1 cellular context compared by ENCODE assay signal in the genomic region with DNA sequence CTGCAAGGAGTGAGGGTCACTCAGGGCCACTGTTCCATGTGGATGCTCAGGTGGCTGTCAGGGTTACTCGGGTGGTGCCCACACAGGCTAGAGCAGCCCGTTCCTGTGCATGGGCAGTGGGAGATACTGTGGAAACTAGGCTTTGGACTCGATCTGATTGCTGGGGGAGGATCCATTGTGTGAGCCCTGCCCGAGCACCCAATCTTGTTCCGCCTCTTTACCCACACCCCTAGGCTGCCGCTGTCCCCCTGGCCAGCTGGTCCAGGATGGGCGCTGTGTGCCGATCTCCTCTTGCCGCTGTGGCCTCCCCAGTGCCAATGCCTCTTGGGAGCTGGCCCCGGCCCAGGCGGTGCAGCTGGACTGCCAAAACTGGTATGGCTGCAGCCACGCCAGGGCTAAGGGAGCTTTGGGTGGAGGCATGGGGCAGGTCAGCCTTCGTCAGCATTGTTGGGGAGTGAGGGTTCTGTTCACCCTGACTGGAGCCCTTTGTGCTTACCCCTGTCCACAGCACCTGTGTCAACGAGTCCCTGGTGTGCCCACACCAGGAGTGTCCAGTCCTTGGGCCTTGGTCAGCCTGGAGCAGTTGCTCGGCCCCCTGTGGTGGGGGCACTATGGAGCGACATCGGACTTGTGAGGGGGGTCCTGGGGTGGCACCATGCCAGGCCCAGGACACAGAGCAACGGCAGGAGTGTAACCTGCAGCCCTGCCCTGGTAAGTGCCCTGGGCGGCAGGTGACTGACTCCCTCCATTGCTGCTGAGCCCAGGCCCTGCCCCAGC.
TF ChIP-seq lines count a peak whose summit lies in the region.

No MANE protein-coding gene starts in this region.

TF ChIP-seq in SK-N-SH, 30 proteins besides CTCF, POLR2A, EP300 and RAD21 (continued from another document):
- TF ChIP-seq, protein P1, sequence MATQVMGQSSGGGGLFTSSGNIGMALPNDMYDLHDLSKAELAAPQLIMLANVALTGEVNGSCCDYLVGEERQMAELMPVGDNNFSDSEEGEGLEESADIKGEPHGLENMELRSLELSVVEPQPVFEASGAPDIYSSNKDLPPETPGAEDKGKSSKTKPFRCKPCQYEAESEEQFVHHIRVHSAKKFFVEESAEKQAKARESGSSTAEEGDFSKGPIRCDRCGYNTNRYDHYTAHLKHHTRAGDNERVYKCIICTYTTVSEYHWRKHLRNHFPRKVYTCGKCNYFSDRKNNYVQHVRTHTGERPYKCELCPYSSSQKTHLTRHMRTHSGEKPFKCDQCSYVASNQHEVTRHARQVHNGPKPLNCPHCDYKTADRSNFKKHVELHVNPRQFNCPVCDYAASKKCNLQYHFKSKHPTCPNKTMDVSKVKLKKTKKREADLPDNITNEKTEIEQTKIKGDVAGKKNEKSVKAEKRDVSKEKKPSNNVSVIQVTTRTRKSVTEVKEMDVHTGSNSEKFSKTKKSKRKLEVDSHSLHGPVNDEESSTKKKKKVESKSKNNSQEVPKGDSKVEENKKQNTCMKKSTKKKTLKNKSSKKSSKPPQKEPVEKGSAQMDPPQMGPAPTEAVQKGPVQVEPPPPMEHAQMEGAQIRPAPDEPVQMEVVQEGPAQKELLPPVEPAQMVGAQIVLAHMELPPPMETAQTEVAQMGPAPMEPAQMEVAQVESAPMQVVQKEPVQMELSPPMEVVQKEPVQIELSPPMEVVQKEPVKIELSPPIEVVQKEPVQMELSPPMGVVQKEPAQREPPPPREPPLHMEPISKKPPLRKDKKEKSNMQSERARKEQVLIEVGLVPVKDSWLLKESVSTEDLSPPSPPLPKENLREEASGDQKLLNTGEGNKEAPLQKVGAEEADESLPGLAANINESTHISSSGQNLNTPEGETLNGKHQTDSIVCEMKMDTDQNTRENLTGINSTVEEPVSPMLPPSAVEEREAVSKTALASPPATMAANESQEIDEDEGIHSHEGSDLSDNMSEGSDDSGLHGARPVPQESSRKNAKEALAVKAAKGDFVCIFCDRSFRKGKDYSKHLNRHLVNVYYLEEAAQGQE (IDR thresholded peaks at IDR 0.05; ENCODE audit: low read depth, low read length): no peak
- TF ChIP-seq, protein P2, sequence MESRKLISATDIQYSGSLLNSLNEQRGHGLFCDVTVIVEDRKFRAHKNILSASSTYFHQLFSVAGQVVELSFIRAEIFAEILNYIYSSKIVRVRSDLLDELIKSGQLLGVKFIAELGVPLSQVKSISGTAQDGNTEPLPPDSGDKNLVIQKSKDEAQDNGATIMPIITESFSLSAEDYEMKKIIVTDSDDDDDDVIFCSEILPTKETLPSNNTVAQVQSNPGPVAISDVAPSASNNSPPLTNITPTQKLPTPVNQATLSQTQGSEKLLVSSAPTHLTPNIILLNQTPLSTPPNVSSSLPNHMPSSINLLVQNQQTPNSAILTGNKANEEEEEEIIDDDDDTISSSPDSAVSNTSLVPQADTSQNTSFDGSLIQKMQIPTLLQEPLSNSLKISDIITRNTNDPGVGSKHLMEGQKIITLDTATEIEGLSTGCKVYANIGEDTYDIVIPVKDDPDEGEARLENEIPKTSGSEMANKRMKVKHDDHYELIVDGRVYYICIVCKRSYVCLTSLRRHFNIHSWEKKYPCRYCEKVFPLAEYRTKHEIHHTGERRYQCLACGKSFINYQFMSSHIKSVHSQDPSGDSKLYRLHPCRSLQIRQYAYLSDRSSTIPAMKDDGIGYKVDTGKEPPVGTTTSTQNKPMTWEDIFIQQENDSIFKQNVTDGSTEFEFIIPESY (IDR thresholded peaks at IDR 0.05; ENCODE audit: borderline replicate concordance, low read depth): no peak
- TF ChIP-seq, protein P3, sequence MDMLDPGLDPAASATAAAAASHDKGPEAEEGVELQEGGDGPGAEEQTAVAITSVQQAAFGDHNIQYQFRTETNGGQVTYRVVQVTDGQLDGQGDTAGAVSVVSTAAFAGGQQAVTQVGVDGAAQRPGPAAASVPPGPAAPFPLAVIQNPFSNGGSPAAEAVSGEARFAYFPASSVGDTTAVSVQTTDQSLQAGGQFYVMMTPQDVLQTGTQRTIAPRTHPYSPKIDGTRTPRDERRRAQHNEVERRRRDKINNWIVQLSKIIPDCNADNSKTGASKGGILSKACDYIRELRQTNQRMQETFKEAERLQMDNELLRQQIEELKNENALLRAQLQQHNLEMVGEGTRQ (IDR thresholded peaks at IDR 0.05; ENCODE audit: borderline replicate concordance, low read depth, low read length): no peak
- TF ChIP-seq RFX5 (IDR thresholded peaks at IDR 0.05; ENCODE audit: low read length): no peak
